In genomic region chr17:49630113-49630900, GRCh38 we compare ENCODE assay signal across 20 cellular contexts. TPM values are rescaled to one million over a fixed set of nuclear protein-coding genes. Genes with fewer than 3 reads are reported as not detected.
DNase-seq lines count a peak whose midpoint lies in the region; ATAC-seq and TF ChIP-seq lines count a peak whose summit lies in the region.
"Had no signal": no experiment of that assay in that cellular context is flagged by ENCODE, and none has a peak within 500 bp of the region (broad histone marks: within the 10 kb centered on the region; RNA-seq: fewer than 3 reads in every experiment).

No MANE protein-coding gene starts in this region.

- no peak for TF ChIP-seq CTCF in esophagus squamous epithelium (IDR thresholded peaks at IDR 0.05)
- TF ChIP-seq CTCF in progenitor cell of endocrine pancreas (IDR thresholded peaks at IDR 0.05; ENCODE audit: unreplicated experiment): no peak

- no peaks in the 10 kb centered on the region for H3K9me3 Mint-ChIP-seq in CD8-positive, alpha-beta memory T cell
- H3K9me3 Mint-ChIP-seq in stimulated activated memory B cell treated with anti-CD40 and anti-IgM and Interleukin-4, amounts not matched to agents 10 μg/mL and 1 μg/mL and 100 μg/mL, for 72 hours: no peaks in the 10 kb centered on the region
- no peaks in the 10 kb centered on the region for H3K9me3 Mint-ChIP-seq in progenitor cell of endocrine pancreas (ENCODE audit: low read depth)
- H3K9me3 Mint-ChIP-seq: activated naive CD8-positive, alpha-beta T cell treated with anti-CD3 and anti-CD28 coated beads, Interleukin-2, amount 10 ng/mL, durations not matched to agents 7 days and 5 days; neural crest cell had no signal

- H3K9me2 ChIP-seq in Karpas-422 (replicated peaks; ENCODE audit: insufficient read depth, low read length): no peaks in the 10 kb centered on the region

- no peak overlapping the region for H3K27ac ChIP-seq in CD8-positive, alpha-beta memory T cell (ENCODE audit: low read depth, low read length)
- no peak overlapping the region for H3K27ac ChIP-seq in Karpas-422 (ENCODE audit: low read length)
- peak overlapping the region in 3 of 4 donors; percentile 42 to 57 (median 57) for H3K27ac ChIP-seq in esophagus squamous epithelium
- H3K27ac ChIP-seq: epithelial cell of prostate, KMS-11 had no signal

- peaks cover 98% of the 10 kb centered on the region for H3K79me2 ChIP-seq in Karpas-422 (ENCODE audit: low read length)

- H3K4me2 ChIP-seq in Karpas-422 (ENCODE audit: low read depth, low read length, poor library complexity, severe bottlenecking): peak overlapping the region; percentile 6
- H3K4me2 ChIP-seq: KMS-11 had no signal

- H3K27me3 Mint-ChIP-seq in CD8-positive, alpha-beta memory T cell: no peaks in the 10 kb centered on the region
- no peaks in the 10 kb centered on the region for H3K27me3 Mint-ChIP-seq in stimulated activated memory B cell treated with anti-CD40 and anti-IgM and Interleukin-4, amounts not matched to agents 10 μg/mL and 1 μg/mL and 100 μg/mL, for 72 hours
- H3K27me3 Mint-ChIP-seq in progenitor cell of endocrine pancreas: no peaks in the 10 kb centered on the region
- H3K27me3 Mint-ChIP-seq: activated naive CD8-positive, alpha-beta T cell treated with anti-CD3 and anti-CD28 coated beads, Interleukin-2, amount 10 ng/mL, durations not matched to agents 7 days and 5 days had no signal

- peaks cover 0 to 35% (median 3%) of the 10 kb centered on the region in 3 donors for H3K36me3 Mint-ChIP-seq in CD8-positive, alpha-beta memory T cell
- no peaks in the 10 kb centered on the region for H3K36me3 Mint-ChIP-seq in stimulated activated memory B cell treated with anti-CD40 and anti-IgM and Interleukin-4, amounts not matched to agents 10 μg/mL and 1 μg/mL and 100 μg/mL, for 72 hours
- H3K36me3 Mint-ChIP-seq in progenitor cell of endocrine pancreas (ENCODE audit: insufficient read depth): no peaks in the 10 kb centered on the region

- no peaks in the 10 kb centered on the region for H4K20me1 ChIP-seq in Karpas-422 (ENCODE audit: insufficient read depth, low read depth, low read length)

- POLR2A ChIA-PET in CD8-positive, alpha-beta memory T cell (lab: Charles Lee): no interaction called here

- H2AFZ ChIP-seq in Karpas-422 (ENCODE audit: low read length): no peak overlapping the region

- H3K4me1 Mint-ChIP-seq in CD8-positive, alpha-beta memory T cell: peaks cover 39 to 68% (median 66%) of the 10 kb centered on the region in 3 donors
- H3K4me1 Mint-ChIP-seq in stimulated activated memory B cell treated with anti-CD40 and anti-IgM and Interleukin-4, amounts not matched to agents 10 μg/mL and 1 μg/mL and 100 μg/mL, for 72 hours: peaks cover 17% of the 10 kb centered on the region
- H3K4me1 Mint-ChIP-seq in progenitor cell of endocrine pancreas (ENCODE audit: low read depth): peaks cover 11% of the 10 kb centered on the region

- ATAC-seq in stimulated activated memory B cell treated with anti-CD40 and anti-IgM and Interleukin-4, amounts not matched to agents 10 μg/mL and 1 μg/mL and 100 μg/mL, for 72 hours: no peak
- ATAC-seq in GM21526 (IDR thresholded peaks at IDR 0.05; ENCODE audit: low FRiP score, unreplicated experiment): no peak
- ATAC-seq: left colon had no signal

- TF ChIP-seq POLR2A in esophagus squamous epithelium (IDR thresholded peaks at IDR 0.05): no peak

- no peak for DNase-seq in CD8-positive, alpha-beta memory T cell
- no peak for DNase-seq in Karpas-422
- DNase-seq in esophagus squamous epithelium (lab: John Stamatoyannopoulos, UW): no peak
- DNase-seq in SIG-M5 (lab: John Stamatoyannopoulos, UW): no peak
- no peak for DNase-seq in progenitor cell of endocrine pancreas (ENCODE audit: low spot score, unreplicated experiment)
- DNase-seq: activated naive CD8-positive, alpha-beta T cell treated with anti-CD3 and anti-CD28 coated beads, Interleukin-2, amount 10 ng/mL, durations not matched to agents 7 days and 5 days; Calu3; dermis blood vessel endothelial cell; EL; GOT3; left colon; NCI-H2029; NCI-H510A; stimulated activated CD4-positive, alpha-beta T cell treated with anti-CD3 and anti-CD28 coated beads, Interleukin-12 subunit alpha, Interleukin-12 subunit beta, amount 100 ng/mL, for 4 hours had no signal

- peaks cover 4% of the 10 kb centered on the region for H3K4me1 ChIP-seq in CD8-positive, alpha-beta memory T cell (ENCODE audit: insufficient read depth, low read length)
- H3K4me1 ChIP-seq in Karpas-422 (ENCODE audit: low read length): peaks cover 34% of the 10 kb centered on the region
- peaks cover 0 to 97% (median 6%) of the 10 kb centered on the region in 3 donors for H3K4me1 ChIP-seq in esophagus squamous epithelium
- H3K4me1 ChIP-seq: breast epithelium had no signal

- CTCF ChIA-PET in CD8-positive, alpha-beta memory T cell (lab: Charles Lee): interaction anchor here (1.2 kb wide), 1 partner anchor 11 kb away, joined by 3 read pairs; no protein-coding TSS in a partner anchor

- no peak overlapping the region for H3K4me3 ChIP-seq in CD8-positive, alpha-beta memory T cell (ENCODE audit: low read length)
- no peak overlapping the region for H3K4me3 ChIP-seq in Karpas-422 (ENCODE audit: low read length)
- no peak overlapping the region for H3K4me3 ChIP-seq in esophagus squamous epithelium
- H3K4me3 ChIP-seq: breast epithelium had no signal

- no peaks in the 10 kb centered on the region for H3K27me3 ChIP-seq in CD8-positive, alpha-beta memory T cell (ENCODE audit: insufficient read depth, low read length, poor library complexity, severe bottlenecking)
- H3K27me3 ChIP-seq in Karpas-422 (ENCODE audit: low read length): no peaks in the 10 kb centered on the region
- no peaks in the 10 kb centered on the region for H3K27me3 ChIP-seq in esophagus squamous epithelium
- H3K27me3 ChIP-seq: breast epithelium had no signal

- no peaks in the 10 kb centered on the region for H3K9me3 ChIP-seq in CD8-positive, alpha-beta memory T cell (ENCODE audit: low read length)
- H3K9me3 ChIP-seq in Karpas-422 (ENCODE audit: low read length) (no peaks in the 10 kb centered on the region), esophagus squamous epithelium (no peaks in the 10 kb centered on the region)
- H3K9me3 ChIP-seq: breast epithelium had no signal

- no peak overlapping the region for H3K9ac ChIP-seq in Karpas-422 (ENCODE audit: low read length)
- H3K9ac ChIP-seq: KMS-11 had no signal

- H3K4me3 Mint-ChIP-seq in CD8-positive, alpha-beta memory T cell: no peak overlapping the region
- no peak overlapping the region for H3K4me3 Mint-ChIP-seq in stimulated activated memory B cell treated with anti-CD40 and anti-IgM and Interleukin-4, amounts not matched to agents 10 μg/mL and 1 μg/mL and 100 μg/mL, for 72 hours
- no peak overlapping the region for H3K4me3 Mint-ChIP-seq in progenitor cell of endocrine pancreas (ENCODE audit: low read depth)
- H3K4me3 Mint-ChIP-seq: activated naive CD8-positive, alpha-beta T cell treated with anti-CD3 and anti-CD28 coated beads, Interleukin-2, amount 10 ng/mL, durations not matched to agents 7 days and 5 days; neural crest cell had no signal

- peak overlapping the region in 5 of 8 donors; percentile 22 to 76 (median 48) for H3K27ac Mint-ChIP-seq in CD8-positive, alpha-beta memory T cell
- H3K27ac Mint-ChIP-seq in stimulated activated memory B cell treated with anti-CD40 and anti-IgM and Interleukin-4, amounts not matched to agents 10 μg/mL and 1 μg/mL and 100 μg/mL, for 72 hours: peak overlapping the region; percentile 11
- no peak overlapping the region for H3K27ac Mint-ChIP-seq in progenitor cell of endocrine pancreas
- H3K27ac Mint-ChIP-seq: activated naive CD8-positive, alpha-beta T cell treated with anti-CD3 and anti-CD28 coated beads, Interleukin-2, amount 10 ng/mL, durations not matched to agents 7 days and 5 days had no signal

- WGBS in esophagus squamous epithelium, 2 donors: 68 to 72% methylated on average over 6 of the region's 6 CpGs

- intact Hi-C loops in esophagus squamous epithelium (cut with DNase I): no loop called here

- H3K36me3 ChIP-seq in CD8-positive, alpha-beta memory T cell (ENCODE audit: insufficient read depth, low read length): peaks cover 9% of the 10 kb centered on the region
- no peaks in the 10 kb centered on the region for H3K36me3 ChIP-seq in Karpas-422 (ENCODE audit: insufficient read depth, low read length)
- H3K36me3 ChIP-seq in esophagus squamous epithelium: no peaks in the 10 kb centered on the region
- H3K36me3 ChIP-seq: breast epithelium had no signal

RNA-seq across cellular contexts. Expression of gene SPOP, which starts 47.6 kb away (rescaled TPM):
- 10 to 100 TPM; 74.8 to 75.1 TPM for total RNA-seq in CD8-positive, alpha-beta memory T cell
- 101 TPM for polyA plus RNA-seq in CD8-positive, alpha-beta memory T cell
- total RNA-seq in Karpas-422 (2014; rRNA removed; shearing (Covaris generic); ENCODE audit: low replicate concordance): 49.0 and 63.5 TPM in 2 replicates
- total RNA-seq in esophagus squamous epithelium (10 to 100 TPM; 18.1 to 67.5 (median 36.5) TPM), progenitor cell of endocrine pancreas (53.7 and 58.0 TPM in 2 replicates)

RNA-seq across cellular contexts. Expression of gene NXPH3, which starts 54.6 kb away (rescaled TPM):
- total RNA-seq in CD8-positive, alpha-beta memory T cell: under 1 TPM; 0.31 to 0.44 TPM
- polyA plus RNA-seq in CD8-positive, alpha-beta memory T cell: not detected
- total RNA-seq in Karpas-422 (2014; rRNA removed; shearing (Covaris generic); ENCODE audit: low replicate concordance): not detected in 2 replicates
- total RNA-seq in esophagus squamous epithelium: 1 to 10 TPM in 2 of 4 donors, under 1 TPM in 2; 0.53 to 3.8 (median 1.5) TPM
- total RNA-seq in progenitor cell of endocrine pancreas: 0.20 and 0.38 TPM in 2 replicates
- total RNA-seq: Calu3 had no signal

Comparison
In these comparisons a context has a peak if more than half of its experiments do, and no peak if none do; other contexts are left out.
1. H3K27ac ChIP-seq: peak in esophagus squamous epithelium (3 of 4); none in CD8-positive, alpha-beta memory T cell (single experiment) and Karpas-422 (single experiment).